11 cellular contexts compared by ENCODE assay signal in genomic region chr10:74021248-74022055, GRCh38. TPM values are rescaled to one million over a fixed set of nuclear protein-coding genes. Genes with fewer than 3 reads are reported as not detected.
DNase-seq lines count a peak whose midpoint lies in the region; ATAC-seq and TF ChIP-seq lines count a peak whose summit lies in the region.
"Had no signal": no experiment of that assay in that cellular context is flagged by ENCODE, and none has a peak within 500 bp of the region (broad histone marks: within the 10 kb centered on the region; RNA-seq: fewer than 3 reads in every experiment).

No MANE protein-coding gene starts in this region.

- no peak for TF ChIP-seq POLR2A in esophagus muscularis mucosa (IDR thresholded peaks at IDR 0.05; ENCODE audit: low read depth)

- H3K27ac ChIP-seq in RWPE2 (ENCODE audit: poor library complexity, severe bottlenecking) (peak overlapping the region; percentile 42), esophagus muscularis mucosa (replicated peaks in 1 of 4) (peak overlapping the region; percentile 25 to 58 (median 34)), skeletal muscle tissue (ENCODE audit: low read depth, low read length) (peak overlapping the region; percentile 13)
- H3K27ac ChIP-seq: right lobe of liver, thyroid gland had no signal

- H3K9me3 ChIP-seq in RWPE2 (ENCODE audit: severe bottlenecking), result no peaks in the 10 kb centered on the region
- no peaks in the 10 kb centered on the region for H3K9me3 ChIP-seq in esophagus muscularis mucosa
- no peaks in the 10 kb centered on the region for H3K9me3 ChIP-seq in skeletal muscle tissue (ENCODE audit: control insufficient read depth in 3 of 3, low read length in 3 of 3)
- H3K9me3 ChIP-seq: right lobe of liver, thyroid gland had no signal

- intact Hi-C loops in esophagus muscularis mucosa (cut with DNase I), result no loop called here

- no peak overlapping the region for H3K9ac ChIP-seq in skeletal muscle tissue (ENCODE audit: low read depth in 1 of 3, low read length in 3 of 3)

- H3K4me1 ChIP-seq in RWPE2 (ENCODE audit: insufficient read depth, poor library complexity, severe bottlenecking) (peaks cover 31% of the 10 kb centered on the region), esophagus muscularis mucosa (peaks cover 74 to 92% (median 92%) of the 10 kb centered on the region in 4 donors), skeletal muscle tissue (ENCODE audit: control insufficient read depth in 3 of 3, insufficient read depth in 3 of 3, low read length in 3 of 3) (peaks cover 17 to 32% (median 23%) of the 10 kb centered on the region in 3 donors)

- WGBS in esophagus muscularis mucosa, result 30% methylated on average over 4 of the region's 4 CpGs

- H3K36me3 ChIP-seq in RWPE2 (ENCODE audit: low read depth) (peaks cover 45% of the 10 kb centered on the region), esophagus muscularis mucosa (peaks cover 0 to 6% (median 2%) of the 10 kb centered on the region in 4 donors), skeletal muscle tissue (ENCODE audit: control insufficient read depth in 3 of 3, insufficient read depth in 3 of 3, low read length in 3 of 3) (peaks cover 0 to 3% (median 0%) of the 10 kb centered on the region in 3 donors)
- H3K36me3 ChIP-seq: right lobe of liver, thyroid gland had no signal

- peak; percentile 5 for DNase-seq in NCI-H82 treated with DMSO at 0.1 percent for 48 hours (lab: John Stamatoyannopoulos, UW; ENCODE audit: unreplicated experiment)
- DNase-seq in NCI-H82 (lab: John Stamatoyannopoulos, UW), result no peak
- DNase-seq in RWPE2 (ENCODE audit: low spot score), result no peak
- no peak for DNase-seq in esophagus muscularis mucosa (ENCODE audit: extremely low spot score)
- no peak for DNase-seq in kidney tubule cell (ENCODE audit: low spot score)
- no peak for DNase-seq in NCI-H526 treated with DMSO at 0.1 percent for 48 hours (lab: John Stamatoyannopoulos, UW)
- DNase-seq: ACHN, right lobe of liver, thyroid gland had no signal

- H3K4me3 ChIP-seq in RWPE2 (ENCODE audit: severe bottlenecking) (no peak overlapping the region), esophagus muscularis mucosa (no peak overlapping the region), skeletal muscle tissue (ENCODE audit: low read length in 3 of 3) (no peak overlapping the region)
- H3K4me3 ChIP-seq: right lobe of liver, thyroid gland had no signal

- ATAC-seq in RWPE2 (ENCODE audit: low read depth), result peak; percentile 83
- ATAC-seq in GM21447 (IDR thresholded peaks at IDR 0.05; ENCODE audit: unreplicated experiment), result no peak
- ATAC-seq: right lobe of liver had no signal

- no peak for TF ChIP-seq EP300 in esophagus muscularis mucosa (IDR thresholded peaks at IDR 0.05)

- no peaks in the 10 kb centered on the region for H3K27me3 ChIP-seq in RWPE2 (ENCODE audit: insufficient read depth, poor library complexity, severe bottlenecking)
- H3K27me3 ChIP-seq in esophagus muscularis mucosa, result no peaks in the 10 kb centered on the region
- no peaks in the 10 kb centered on the region for H3K27me3 ChIP-seq in skeletal muscle tissue (ENCODE audit: control insufficient read depth in 3 of 3, insufficient read depth in 3 of 3, low read length in 3 of 3)
- H3K27me3 ChIP-seq: right lobe of liver, thyroid gland had no signal

- TF ChIP-seq CTCF in RWPE2 (IDR thresholded peaks at IDR 0.05; ENCODE audit: poor library complexity, severe bottlenecking) (no peak), esophagus muscularis mucosa (IDR thresholded peaks at IDR 0.05) (no peak)

RNA-seq across cellular contexts. Expression of gene VCL, which starts 23.5 kb away (rescaled TPM):
- total RNA-seq in esophagus muscularis mucosa, result 100 to 1,000 TPM; 412 to 555 (median 448) TPM
- total RNA-seq in skeletal muscle tissue, result 83.0 TPM
